Comparison of ENCODE assay signal across 10 cellular contexts in genomic region chr15:66698971-66699370, GRCh38.
"Had no signal": no experiment of that assay in that cellular context is flagged by ENCODE, and none has a peak within 500 bp of the region (broad histone marks: within the 10 kb centered on the region; RNA-seq: fewer than 3 reads in every experiment).

No MANE protein-coding gene starts in this region.

- H3K27me3 ChIP-seq: body of pancreas had no signal

- H3K9me3 Mint-ChIP-seq: activated naive CD4-positive, alpha-beta T cell treated with anti-CD3 and anti-CD28 coated beads for 36 hours; dendritic cell treated with granulocyte-macrophage colony-stimulating factor and Interleukin-4, amounts not matched to agents 40 ng/mL and 50 ng/mL, for 4 days; effector memory CD8-positive, alpha-beta T cell had no signal

- H3K27ac ChIP-seq: body of pancreas, skin epidermis, stomach, WERI-Rb-1 had no signal

- H3K27ac Mint-ChIP-seq: activated CD8-positive, alpha-beta T cell treated with anti-CD3 and anti-CD28 coated beads, Interleukin-2, amount 10 ng/mL, durations not matched to agents 7 days and 5 days; activated naive CD4-positive, alpha-beta T cell treated with anti-CD3 and anti-CD28 coated beads for 36 hours; effector memory CD8-positive, alpha-beta T cell had no signal

- H3K4me3 ChIP-seq: body of pancreas, skin epidermis, stomach had no signal

- H3K36me3 ChIP-seq: stomach, WERI-Rb-1 had no signal

- H3K9me3 ChIP-seq: body of pancreas, stomach had no signal

- ATAC-seq: activated CD8-positive, alpha-beta T cell treated with anti-CD3 and anti-CD28 coated beads, Interleukin-2, amount 10 ng/mL, durations not matched to agents 7 days and 5 days; body of pancreas; effector memory CD8-positive, alpha-beta T cell had no signal

- H3K4me3 Mint-ChIP-seq: activated CD8-positive, alpha-beta T cell treated with anti-CD3 and anti-CD28 coated beads, Interleukin-2, amount 10 ng/mL, durations not matched to agents 7 days and 5 days; activated naive CD4-positive, alpha-beta T cell treated with anti-CD3 and anti-CD28 coated beads for 36 hours; dendritic cell treated with granulocyte-macrophage colony-stimulating factor and Interleukin-4, amounts not matched to agents 40 ng/mL and 50 ng/mL, for 4 days had no signal

- DNase-seq: activated CD4-positive, alpha-beta T cell treated with anti-CD3 and anti-CD28 coated beads for 4 hours; activated CD8-positive, alpha-beta memory T cell treated with anti-CD3 and anti-CD28 coated beads, Interleukin-2, amount 50 U/mL, for 48 hours; effector memory CD8-positive, alpha-beta T cell had no signal
